Comparison of ENCODE assay signal across 1 cellular context in the genomic region with DNA sequence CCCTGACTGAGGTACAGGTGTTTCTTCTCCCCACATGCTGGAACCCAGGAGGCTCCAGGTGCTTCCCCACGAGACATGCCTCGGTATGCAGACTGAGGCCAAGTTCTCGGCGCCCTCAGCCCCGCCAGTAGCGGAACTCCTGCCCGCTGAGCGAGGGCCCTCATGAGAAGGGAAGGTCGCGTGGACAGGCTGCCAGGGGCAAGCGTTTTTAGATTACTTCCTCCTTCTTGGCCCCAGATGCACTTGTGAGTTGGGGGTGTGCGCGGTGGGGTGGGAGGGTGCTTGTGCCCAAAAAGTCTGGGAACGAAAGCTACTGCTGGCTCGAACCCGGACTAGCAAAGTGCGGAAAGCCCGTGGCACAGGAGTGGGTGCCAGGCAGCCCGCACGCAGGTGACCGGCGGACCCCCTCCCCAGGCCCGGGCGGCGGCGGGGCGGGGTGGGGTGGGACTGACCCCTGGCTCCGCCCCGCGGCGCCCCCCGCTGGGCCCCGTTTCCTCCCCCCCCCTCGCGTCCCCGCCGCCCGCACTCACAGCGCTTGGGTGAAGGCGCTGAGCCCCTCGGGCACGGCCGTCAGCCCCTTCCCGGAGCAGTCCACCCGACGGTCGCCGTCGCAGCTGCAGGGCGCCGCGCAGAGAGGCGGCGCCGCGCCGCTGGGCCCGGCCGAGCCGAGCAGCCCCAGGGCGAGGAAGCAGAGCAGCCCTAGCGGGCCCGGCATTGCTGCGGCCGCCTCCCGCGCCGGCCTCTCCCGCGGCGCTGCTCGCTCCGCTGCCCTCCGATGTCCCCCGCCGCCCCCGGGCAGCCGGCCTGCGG.
A peak's percentile ranks its signal among the peaks of the same experiment; 100 is the strongest.
TF ChIP-seq lines count a peak whose summit lies in the region.

No MANE protein-coding gene starts in this region.

TF ChIP-seq in HEK293, 187 proteins besides CTCF, POLR2A, EP300 and RAD21 (continued from another document):
- TF ChIP-seq, protein P1, sequence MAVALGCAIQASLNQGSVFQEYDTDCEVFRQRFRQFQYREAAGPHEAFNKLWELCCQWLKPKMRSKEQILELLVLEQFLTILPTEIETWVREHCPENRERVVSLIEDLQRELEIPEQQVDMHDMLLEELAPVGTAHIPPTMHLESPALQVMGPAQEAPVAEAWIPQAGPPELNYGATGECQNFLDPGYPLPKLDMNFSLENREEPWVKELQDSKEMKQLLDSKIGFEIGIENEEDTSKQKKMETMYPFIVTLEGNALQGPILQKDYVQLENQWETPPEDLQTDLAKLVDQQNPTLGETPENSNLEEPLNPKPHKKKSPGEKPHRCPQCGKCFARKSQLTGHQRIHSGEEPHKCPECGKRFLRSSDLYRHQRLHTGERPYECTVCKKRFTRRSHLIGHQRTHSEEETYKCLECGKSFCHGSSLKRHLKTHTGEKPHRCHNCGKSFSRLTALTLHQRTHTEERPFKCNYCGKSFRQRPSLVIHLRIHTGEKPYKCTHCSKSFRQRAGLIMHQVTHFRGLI (tag by site-specific recombination; IDR thresholded peaks at IDR 0.05): no peak
- TF ChIP-seq SP3 (tag by site-specific recombination; IDR thresholded peaks at IDR 0.05) (no peak), ZNF626 (tag by site-specific recombination; IDR thresholded peaks at IDR 0.05) (no peak), ZNF335 (tag by site-specific recombination; conservative IDR thresholded peaks at IDR 0.05) (peak; percentile 59), SP2 (tag by site-specific recombination; IDR thresholded peaks at IDR 0.05) (no peak), ZBTB8A (tag by site-specific recombination; IDR thresholded peaks at IDR 0.05) (0 out of 2 replicates have a peak, but pooled peaks have one; percentile 19), YY2 (tag by site-specific recombination; IDR thresholded peaks at IDR 0.05) (no peak), ZBTB20 (tag by site-specific recombination; IDR thresholded peaks at IDR 0.05) (peak; percentile 49; the same call in 1 of the 2 replicates), ZNF433 (tag by site-specific recombination; IDR thresholded peaks at IDR 0.05; ENCODE audit: low read depth) (no peak), ZBTB17 (tag by site-specific recombination; IDR thresholded peaks at IDR 0.05) (no peak), MZF1 (tag by site-specific recombination; IDR thresholded peaks at IDR 0.05; ENCODE audit: borderline replicate concordance) (no peak), ZNF37A (tag by site-specific recombination; IDR thresholded peaks at IDR 0.05) (no peak), ZNF133 (tag by site-specific recombination; IDR thresholded peaks at IDR 0.05) (no peak), GLIS2 (tag by site-specific recombination; IDR thresholded peaks at IDR 0.05) (peak; percentile 39; the same call in 1 of the 2 replicates), KLF9 (tag by site-specific recombination; IDR thresholded peaks at IDR 0.05; ENCODE audit: low read depth) (peak; percentile 34; the same call in 1 of the 2 replicates), ZNF664 (tag by site-specific recombination; IDR thresholded peaks at IDR 0.05) (no peak), ZNF366 (tag by site-specific recombination; conservative IDR thresholded peaks at IDR 0.05) (no peak), ZNF391 (tag by site-specific recombination; IDR thresholded peaks at IDR 0.05; ENCODE audit: borderline replicate concordance, low read depth) (no peak)
- TF ChIP-seq, protein P2, sequence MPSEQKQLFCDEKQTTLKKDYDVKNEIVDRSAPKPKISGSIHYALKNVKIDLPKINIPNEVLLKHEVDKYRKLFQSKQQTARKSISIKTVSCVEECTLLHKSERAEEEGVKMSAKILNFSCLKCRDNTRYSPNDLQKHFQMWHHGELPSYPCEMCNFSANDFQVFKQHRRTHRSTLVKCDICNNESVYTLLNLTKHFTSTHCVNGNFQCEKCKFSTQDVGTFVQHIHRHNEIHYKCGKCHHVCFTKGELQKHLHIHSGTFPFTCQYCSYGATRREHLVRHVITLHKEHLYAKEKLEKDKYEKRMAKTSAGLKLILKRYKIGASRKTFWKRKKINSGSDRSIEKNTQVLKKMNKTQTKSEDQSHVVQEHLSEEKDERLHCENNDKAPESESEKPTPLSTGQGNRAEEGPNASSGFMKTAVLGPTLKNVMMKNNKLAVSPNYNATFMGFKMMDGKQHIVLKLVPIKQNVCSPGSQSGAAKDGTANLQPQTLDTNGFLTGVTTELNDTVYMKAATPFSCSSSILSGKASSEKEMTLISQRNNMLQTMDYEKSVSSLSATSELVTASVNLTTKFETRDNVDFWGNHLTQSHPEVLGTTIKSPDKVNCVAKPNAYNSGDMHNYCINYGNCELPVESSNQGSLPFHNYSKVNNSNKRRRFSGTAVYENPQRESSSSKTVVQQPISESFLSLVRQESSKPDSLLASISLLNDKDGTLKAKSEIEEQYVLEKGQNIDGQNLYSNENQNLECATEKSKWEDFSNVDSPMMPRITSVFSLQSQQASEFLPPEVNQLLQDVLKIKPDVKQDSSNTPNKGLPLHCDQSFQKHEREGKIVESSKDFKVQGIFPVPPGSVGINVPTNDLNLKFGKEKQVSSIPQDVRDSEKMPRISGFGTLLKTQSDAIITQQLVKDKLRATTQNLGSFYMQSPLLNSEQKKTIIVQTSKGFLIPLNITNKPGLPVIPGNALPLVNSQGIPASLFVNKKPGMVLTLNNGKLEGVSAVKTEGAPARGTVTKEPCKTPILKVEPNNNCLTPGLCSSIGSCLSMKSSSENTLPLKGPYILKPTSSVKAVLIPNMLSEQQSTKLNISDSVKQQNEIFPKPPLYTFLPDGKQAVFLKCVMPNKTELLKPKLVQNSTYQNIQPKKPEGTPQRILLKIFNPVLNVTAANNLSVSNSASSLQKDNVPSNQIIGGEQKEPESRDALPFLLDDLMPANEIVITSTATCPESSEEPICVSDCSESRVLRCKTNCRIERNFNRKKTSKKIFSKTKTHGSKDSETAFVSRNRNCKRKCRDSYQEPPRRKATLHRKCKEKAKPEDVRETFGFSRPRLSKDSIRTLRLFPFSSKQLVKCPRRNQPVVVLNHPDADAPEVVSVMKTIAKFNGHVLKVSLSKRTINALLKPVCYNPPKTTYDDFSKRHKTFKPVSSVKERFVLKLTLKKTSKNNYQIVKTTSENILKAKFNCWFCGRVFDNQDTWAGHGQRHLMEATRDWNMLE (tag by site-specific recombination; conservative IDR thresholded peaks at IDR 0.05; ENCODE audit: low read depth): no peak
- TF ChIP-seq, protein P3, sequence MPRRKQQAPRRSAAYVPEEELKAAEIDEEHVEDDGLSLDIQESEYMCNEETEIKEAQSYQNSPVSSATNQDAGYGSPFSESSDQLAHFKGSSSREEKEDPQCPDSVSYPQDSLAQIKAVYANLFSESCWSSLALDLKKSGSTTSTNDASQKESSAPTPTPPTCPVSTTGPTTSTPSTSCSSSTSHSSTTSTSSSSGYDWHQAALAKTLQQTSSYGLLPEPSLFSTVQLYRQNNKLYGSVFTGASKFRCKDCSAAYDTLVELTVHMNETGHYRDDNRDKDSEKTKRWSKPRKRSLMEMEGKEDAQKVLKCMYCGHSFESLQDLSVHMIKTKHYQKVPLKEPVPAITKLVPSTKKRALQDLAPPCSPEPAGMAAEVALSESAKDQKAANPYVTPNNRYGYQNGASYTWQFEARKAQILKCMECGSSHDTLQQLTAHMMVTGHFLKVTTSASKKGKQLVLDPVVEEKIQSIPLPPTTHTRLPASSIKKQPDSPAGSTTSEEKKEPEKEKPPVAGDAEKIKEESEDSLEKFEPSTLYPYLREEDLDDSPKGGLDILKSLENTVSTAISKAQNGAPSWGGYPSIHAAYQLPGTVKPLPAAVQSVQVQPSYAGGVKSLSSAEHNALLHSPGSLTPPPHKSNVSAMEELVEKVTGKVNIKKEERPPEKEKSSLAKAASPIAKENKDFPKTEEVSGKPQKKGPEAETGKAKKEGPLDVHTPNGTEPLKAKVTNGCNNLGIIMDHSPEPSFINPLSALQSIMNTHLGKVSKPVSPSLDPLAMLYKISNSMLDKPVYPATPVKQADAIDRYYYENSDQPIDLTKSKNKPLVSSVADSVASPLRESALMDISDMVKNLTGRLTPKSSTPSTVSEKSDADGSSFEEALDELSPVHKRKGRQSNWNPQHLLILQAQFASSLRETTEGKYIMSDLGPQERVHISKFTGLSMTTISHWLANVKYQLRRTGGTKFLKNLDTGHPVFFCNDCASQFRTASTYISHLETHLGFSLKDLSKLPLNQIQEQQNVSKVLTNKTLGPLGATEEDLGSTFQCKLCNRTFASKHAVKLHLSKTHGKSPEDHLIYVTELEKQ (tag by site-specific recombination; IDR thresholded peaks at IDR 0.05; ENCODE audit: borderline replicate concordance): no peak
- TF ChIP-seq, protein P4, sequence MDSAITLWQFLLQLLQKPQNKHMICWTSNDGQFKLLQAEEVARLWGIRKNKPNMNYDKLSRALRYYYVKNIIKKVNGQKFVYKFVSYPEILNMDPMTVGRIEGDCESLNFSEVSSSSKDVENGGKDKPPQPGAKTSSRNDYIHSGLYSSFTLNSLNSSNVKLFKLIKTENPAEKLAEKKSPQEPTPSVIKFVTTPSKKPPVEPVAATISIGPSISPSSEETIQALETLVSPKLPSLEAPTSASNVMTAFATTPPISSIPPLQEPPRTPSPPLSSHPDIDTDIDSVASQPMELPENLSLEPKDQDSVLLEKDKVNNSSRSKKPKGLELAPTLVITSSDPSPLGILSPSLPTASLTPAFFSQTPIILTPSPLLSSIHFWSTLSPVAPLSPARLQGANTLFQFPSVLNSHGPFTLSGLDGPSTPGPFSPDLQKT (IDR thresholded peaks at IDR 0.05; ENCODE audit: borderline replicate concordance, low read depth, low read length): no peak
- TF ChIP-seq, protein P5, sequence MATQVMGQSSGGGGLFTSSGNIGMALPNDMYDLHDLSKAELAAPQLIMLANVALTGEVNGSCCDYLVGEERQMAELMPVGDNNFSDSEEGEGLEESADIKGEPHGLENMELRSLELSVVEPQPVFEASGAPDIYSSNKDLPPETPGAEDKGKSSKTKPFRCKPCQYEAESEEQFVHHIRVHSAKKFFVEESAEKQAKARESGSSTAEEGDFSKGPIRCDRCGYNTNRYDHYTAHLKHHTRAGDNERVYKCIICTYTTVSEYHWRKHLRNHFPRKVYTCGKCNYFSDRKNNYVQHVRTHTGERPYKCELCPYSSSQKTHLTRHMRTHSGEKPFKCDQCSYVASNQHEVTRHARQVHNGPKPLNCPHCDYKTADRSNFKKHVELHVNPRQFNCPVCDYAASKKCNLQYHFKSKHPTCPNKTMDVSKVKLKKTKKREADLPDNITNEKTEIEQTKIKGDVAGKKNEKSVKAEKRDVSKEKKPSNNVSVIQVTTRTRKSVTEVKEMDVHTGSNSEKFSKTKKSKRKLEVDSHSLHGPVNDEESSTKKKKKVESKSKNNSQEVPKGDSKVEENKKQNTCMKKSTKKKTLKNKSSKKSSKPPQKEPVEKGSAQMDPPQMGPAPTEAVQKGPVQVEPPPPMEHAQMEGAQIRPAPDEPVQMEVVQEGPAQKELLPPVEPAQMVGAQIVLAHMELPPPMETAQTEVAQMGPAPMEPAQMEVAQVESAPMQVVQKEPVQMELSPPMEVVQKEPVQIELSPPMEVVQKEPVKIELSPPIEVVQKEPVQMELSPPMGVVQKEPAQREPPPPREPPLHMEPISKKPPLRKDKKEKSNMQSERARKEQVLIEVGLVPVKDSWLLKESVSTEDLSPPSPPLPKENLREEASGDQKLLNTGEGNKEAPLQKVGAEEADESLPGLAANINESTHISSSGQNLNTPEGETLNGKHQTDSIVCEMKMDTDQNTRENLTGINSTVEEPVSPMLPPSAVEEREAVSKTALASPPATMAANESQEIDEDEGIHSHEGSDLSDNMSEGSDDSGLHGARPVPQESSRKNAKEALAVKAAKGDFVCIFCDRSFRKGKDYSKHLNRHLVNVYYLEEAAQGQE (tag by site-specific recombination; IDR thresholded peaks at IDR 0.05): no peak
- TF ChIP-seq, protein P6, sequence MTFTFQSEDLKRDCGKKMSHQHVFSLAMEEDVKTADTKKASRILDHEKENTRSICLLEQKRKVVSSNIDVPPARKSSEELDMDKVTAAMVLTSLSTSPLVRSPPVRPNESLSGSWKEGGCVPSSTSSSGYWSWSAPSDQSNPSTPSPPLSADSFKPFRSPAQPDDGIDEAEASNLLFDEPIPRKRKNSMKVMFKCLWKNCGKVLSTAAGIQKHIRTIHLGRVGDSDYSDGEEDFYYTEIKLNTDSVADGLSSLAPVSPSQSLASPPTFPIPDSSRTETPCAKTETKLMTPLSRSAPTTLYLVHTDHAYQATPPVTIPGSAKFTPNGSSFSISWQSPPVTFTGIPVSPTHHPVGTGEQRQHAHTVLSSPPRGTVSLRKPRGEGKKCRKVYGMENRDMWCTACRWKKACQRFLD (tag by site-specific recombination; IDR thresholded peaks at IDR 0.05): no peak
